In the genomic region with DNA sequence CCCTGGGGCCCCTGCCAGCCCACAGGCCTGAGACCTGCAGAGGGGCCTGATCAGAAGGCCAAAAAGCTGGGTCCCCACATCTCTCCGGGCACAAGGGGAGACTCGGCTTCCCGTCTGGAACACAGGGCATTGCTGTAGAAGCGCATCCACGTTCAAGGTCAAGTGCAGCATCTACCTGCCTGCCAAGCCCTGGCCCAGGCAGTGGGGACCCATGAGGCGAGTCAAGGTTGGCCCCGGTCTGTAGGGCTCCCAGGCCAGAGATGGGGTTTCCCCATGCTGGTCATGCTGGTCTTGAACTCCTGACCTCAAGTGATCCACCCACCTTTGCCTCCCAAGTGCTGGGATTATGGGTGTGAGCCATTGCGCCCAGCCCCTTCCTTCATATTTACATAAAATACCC, we compare ENCODE assay signal across 28 cellular contexts. TPM values are rescaled to one million over a fixed set of nuclear protein-coding genes. Genes with fewer than 3 reads are reported as not detected.
"Had no signal": no experiment of that assay in that cellular context is flagged by ENCODE, and none has a peak within 500 bp of the region (broad histone marks: within the 10 kb centered on the region; RNA-seq: fewer than 3 reads in every experiment).

No MANE protein-coding gene starts in this region.

- H3K9me3 ChIP-seq: ovary, psoas muscle, spleen, suprapubic skin, testis, tibial artery, transverse colon, upper lobe of right lung, uterus had no signal

- DNase-seq: natural killer cell; occipital lobe; ovary; psoas muscle; spleen; stimulated activated CD4-positive, alpha-beta T cell treated with anti-CD3 and anti-CD28 coated beads, Interleukin-12 subunit alpha, Interleukin-12 subunit beta, amount 100 ng/mL, for 4 hours; stimulated activated CD4-positive, alpha-beta T cell treated with anti-CD3 and anti-CD28 coated beads, Interleukin-1b, Interleukin-23, amount 100 ng/mL, for 48 hours; stimulated activated CD4-positive, alpha-beta T cell treated with anti-CD3 and anti-CD28 coated beads, Interleukin-4, amount 100 ng/mL, for 1 hour; stimulated activated CD4-positive, alpha-beta T cell treated with anti-CD3 and anti-CD28 coated beads, Interleukin-4, amount 100 ng/mL, for 4 hours; stimulated activated CD8-positive, alpha-beta memory T cell treated with anti-CD3 and anti-CD28 coated beads, Interleukin-4, amount 100 ng/mL, for 48 hours; stimulated activated naive CD4-positive, alpha-beta T cell; stimulated activated naive CD8-positive, alpha-beta T cell treated with anti-CD3 and anti-CD28 coated beads, Interleukin-15, amount 100 ng/mL, for 72 hours; stimulated activated naive CD8-positive, alpha-beta T cell treated with anti-CD3 and anti-CD28 coated beads, Interleukin-15, Interleukin-2, amounts not matched to agents 100 U/mL and 50 U/mL, for 24 hours; substantia nigra; testis; transverse colon; upper lobe of right lung; uterus had no signal

- H2AFZ ChIP-seq: neural progenitor cell, parathyroid adenoma had no signal

- ATAC-seq: natural killer cell; psoas muscle; right cardiac atrium; sciatic nerve; stimulated activated memory B cell treated with anti-CD40 and anti-IgM and Interleukin-4, amounts not matched to agents 10 μg/mL and 1 μg/mL and 100 μg/mL, for 72 hours; stimulated activated naive CD8-positive, alpha-beta T cell treated with anti-CD3 and anti-CD28 coated beads, Interleukin-15, amount 100 ng/mL, for 72 hours; stimulated activated naive CD8-positive, alpha-beta T cell treated with anti-CD3 and anti-CD28 coated beads, Interleukin-15, Interleukin-2, amounts not matched to agents 100 U/mL and 50 U/mL, for 24 hours; upper lobe of right lung had no signal

- H3K4me2 ChIP-seq: neural progenitor cell, smooth muscle cell had no signal

- H3K36me3 ChIP-seq: neural progenitor cell, ovary, spleen, suprapubic skin, tibial artery, transverse colon, upper lobe of right lung, uterus had no signal

- H3K27ac ChIP-seq: neural progenitor cell, ovary, parathyroid adenoma, psoas muscle, skin epidermis, spleen, suprapubic skin, testis, tibial artery, transverse colon, upper lobe of right lung, uterus had no signal

- H3K4me1 ChIP-seq: neural progenitor cell, parathyroid adenoma, testis, uterus had no signal

- H3K79me2 ChIP-seq: parathyroid adenoma had no signal

- H3K27me3 ChIP-seq: ovary, testis, upper lobe of right lung, uterus had no signal

- H3K4me3 ChIP-seq: neural progenitor cell, ovary, psoas muscle, skin epidermis, smooth muscle cell, spleen, suprapubic skin, testis, tibial artery, transverse colon, upper lobe of right lung, uterus had no signal

- H3K9ac ChIP-seq: neural progenitor cell, parathyroid adenoma had no signal

RNA-seq across cellular contexts. Expression of a gene that starts 13.5 kb away (rescaled TPM):
- total RNA-seq: natural killer cell, occipital lobe, spleen had no signal
- polyA plus RNA-seq: neural cell had no signal
